ENCODE assay signal across 1 cellular context in genomic region chr22:23073506-23074229, GRCh38.
TF ChIP-seq lines count a peak whose summit lies in the region.

No MANE protein-coding gene starts in this region.

TF ChIP-seq in HepG2, 621 proteins besides CTCF, POLR2A, EP300 and RAD21 (continued from another document):
- no peak for TF ChIP-seq ARID2 (CRISPR knock-in tag; IDR thresholded peaks at IDR 0.05; ENCODE audit: borderline replicate concordance)
